9 cellular contexts compared by ENCODE assay signal in the genomic region with DNA sequence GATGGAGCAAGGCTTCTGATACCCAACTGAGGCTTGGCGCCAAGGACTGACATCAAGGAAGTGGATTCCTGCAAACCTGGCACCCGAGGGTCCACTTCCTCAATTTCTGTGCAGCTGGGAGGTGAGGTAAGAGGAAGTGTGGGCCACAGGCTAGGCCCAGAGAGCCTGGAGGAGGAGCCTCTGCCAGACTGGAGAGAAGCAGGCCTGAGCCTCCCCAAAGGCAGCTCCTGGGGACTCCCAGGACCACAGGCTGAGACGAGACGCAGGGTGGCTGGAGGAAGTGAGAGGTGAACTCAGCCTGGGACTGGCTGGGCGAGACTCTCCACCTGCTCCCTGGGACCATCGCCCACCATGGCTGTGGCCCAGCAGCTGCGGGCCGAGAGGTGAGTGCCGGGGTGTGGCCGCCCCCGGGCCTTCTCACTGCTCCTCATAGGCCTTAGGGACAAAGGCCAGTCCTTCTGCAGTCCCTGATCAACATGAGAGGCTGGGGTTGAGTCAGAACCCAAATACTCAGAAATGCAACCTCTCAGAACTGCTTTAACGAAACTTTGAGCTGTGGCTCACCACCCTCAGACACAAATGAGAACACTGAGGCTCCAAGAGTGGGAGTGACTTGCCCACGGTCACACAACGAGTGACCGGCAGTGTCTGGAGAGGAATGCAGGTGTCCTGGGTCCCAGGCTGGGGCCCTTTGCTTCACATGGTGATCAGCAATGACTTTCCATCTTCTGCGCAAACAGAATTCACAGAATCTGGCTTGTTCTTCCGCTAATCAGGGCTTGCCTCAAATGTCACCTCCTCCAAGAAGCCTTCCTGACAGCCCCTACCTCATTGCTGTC. TPM values are rescaled to one million over a fixed set of nuclear protein-coding genes. Genes with fewer than 3 reads are reported as not detected.
DNase-seq lines count a peak whose midpoint lies in the region; ATAC-seq and TF ChIP-seq lines count a peak whose summit lies in the region.
"Had no signal": no experiment of that assay in that cellular context is flagged by ENCODE, and none has a peak within 500 bp of the region (broad histone marks: within the 10 kb centered on the region; RNA-seq: fewer than 3 reads in every experiment).

A gene (plus strand): TSS at position 186 of the 839 bp plus-strand sequence. CDS start 166 bp downstream, at position 352.

- H3K4me1 ChIP-seq in osteoblast (ENCODE audit: insufficient read depth, low read length) = peaks cover 2% of the 10 kb centered on the region

- TF ChIP-seq POLR2A in GM19193 (IDR thresholded peaks at IDR 0.05; ENCODE audit: extremely low read depth, insufficient read depth, insufficient read length) = peak; percentile 72

- peaks cover 21% of the 10 kb centered on the region for H3K27me3 ChIP-seq in osteoblast (ENCODE audit: insufficient read depth, low read length)

- no peak within 1 kb of the TSS for H3K4me2 ChIP-seq in osteoblast (ENCODE audit: insufficient read depth, low read length)

- intact Hi-C loops in cardiac septum (cut with DNase I) = no loop called here

- no peak for TF ChIP-seq CTCF in osteoblast (IDR thresholded peaks at IDR 0.05; ENCODE audit: extremely low read depth, low read depth, low read length)

- H3K36me3 ChIP-seq in osteoblast (ENCODE audit: insufficient read depth, low read length) = no peaks in the 10 kb centered on the region

- DNase-seq in AML-193 (lab: John Stamatoyannopoulos, UW) (peak; percentile 94 to 97), cardiac septum (ENCODE audit: low spot score) (peak; percentile 94), osteoblast (ENCODE audit: insufficient read length, low spot score, missing footprints) (no peak), NCI-H2107 treated with DMSO at 0.1 percent for 48 hours (lab: John Stamatoyannopoulos, UW; ENCODE audit: unreplicated experiment) (no peak)
- peak; percentile 25 to 46 (median 34) for DNase-seq in activated CD4-positive, CD25-positive, alpha-beta regulatory T cell (lab: John Stamatoyannopoulos, UW)
- DNase-seq in stimulated activated CD8-positive, alpha-beta memory T cell treated with anti-CD3 and anti-CD28 coated beads, Interleukin-12 subunit alpha, Interleukin-12 subunit beta, amount 100 ng/mL, for 4 hours (ENCODE audit: low read depth) = peak; percentile 9

- no peaks in the 10 kb centered on the region for H3K9me3 ChIP-seq in osteoblast (ENCODE audit: low read depth, low read length)

- H3K79me2 ChIP-seq in osteoblast (ENCODE audit: insufficient read depth, low read length) = no peaks in the 10 kb centered on the region

- H3K4me3 ChIP-seq in osteoblast (ENCODE audit: insufficient read depth, low read length) = no peak within 1 kb of the TSS

- H2AFZ ChIP-seq in osteoblast (ENCODE audit: low read length) = no peak within 1 kb of the TSS

- no peaks in the 10 kb centered on the region for H4K20me1 ChIP-seq in osteoblast (ENCODE audit: insufficient read depth, low read length)

- no peak within 1 kb of the TSS for H3K27ac ChIP-seq in osteoblast (ENCODE audit: low read depth, low read length)
- H3K27ac ChIP-seq: C4-2B had no signal

- peak; percentile 74 for ATAC-seq in HG03175 (IDR thresholded peaks at IDR 0.05; ENCODE audit: unreplicated experiment)

RNA-seq across cellular contexts. Expression of the gene that starts here (rescaled TPM):
- 6.1 TPM for total RNA-seq in cardiac septum
- under 0.01 and 0.36 TPM in 2 replicates for total RNA-seq in osteoblast

Comparison
In these comparisons a context has a peak if more than half of its experiments do, and no peak if none do; other contexts are left out.
1. DNase-seq: peak in AML-193 (2 of 2), activated CD4-positive, CD25-positive, alpha-beta regulatory T cell (4 of 4), cardiac septum (single experiment) and stimulated activated CD8-positive, alpha-beta memory T cell treated with anti-CD3 and anti-CD28 coated beads, Interleukin-12 subunit alpha, Interleukin-12 subunit beta, amount 100 ng/mL, for 4 hours (single experiment); none in osteoblast (single experiment) and NCI-H2107 treated with DMSO at 0.1 percent for 48 hours (single experiment).